ENCODE assay signal across 13 cellular contexts in the genomic region with DNA sequence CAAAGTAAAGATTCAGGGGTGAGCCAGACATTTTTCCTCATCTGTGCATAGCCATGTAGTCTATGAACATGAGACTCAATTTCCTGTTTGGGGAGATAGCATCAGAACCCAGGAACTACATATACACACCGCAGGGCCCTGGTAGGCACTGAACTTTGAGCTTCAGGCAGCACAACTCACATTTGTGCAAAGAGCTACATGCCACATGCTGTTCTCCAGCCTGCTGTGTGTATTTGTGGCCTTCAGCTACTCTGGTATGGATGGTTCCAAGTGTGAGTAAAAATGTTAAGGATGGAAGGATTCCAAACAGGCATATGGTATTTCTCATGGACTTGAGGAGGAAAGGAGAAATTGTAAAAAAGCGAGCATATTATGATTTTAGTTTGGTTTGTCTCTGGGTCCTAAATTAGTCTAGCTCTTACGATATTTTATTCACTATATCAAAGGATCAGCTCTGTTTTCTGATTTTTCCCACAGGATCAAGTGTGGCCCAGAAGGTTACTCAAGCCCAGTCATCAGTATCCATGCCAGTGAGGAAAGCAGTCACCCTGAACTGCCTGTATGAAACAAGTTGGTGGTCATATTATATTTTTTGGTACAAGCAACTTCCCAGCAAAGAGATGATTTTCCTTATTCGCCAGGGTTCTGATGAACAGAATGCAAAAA.
DNase-seq lines count a peak whose midpoint lies in the region; ATAC-seq and TF ChIP-seq lines count a peak whose summit lies in the region.
"Had no signal": no experiment of that assay in that cellular context is flagged by ENCODE, and none has a peak within 500 bp of the region (broad histone marks: within the 10 kb centered on the region; RNA-seq: fewer than 3 reads in every experiment).

No MANE protein-coding gene starts in this region.

- H3K9me3 ChIP-seq in CD8-positive, alpha-beta T cell (ENCODE audit: low read length), result no peaks in the 10 kb centered on the region

- no peaks in the 10 kb centered on the region for H3K36me3 ChIP-seq in CD8-positive, alpha-beta T cell (ENCODE audit: insufficient read depth, low read length)

- H3K27me3 Mint-ChIP-seq in CD8-positive, alpha-beta T cell (ENCODE audit: low read depth), result no peaks in the 10 kb centered on the region
- no peaks in the 10 kb centered on the region for H3K27me3 Mint-ChIP-seq in activated naive CD8-positive, alpha-beta T cell treated with anti-CD3 and anti-CD28 coated beads, Interleukin-2, amount 50 U/mL, for 24 hours
- peaks cover 0 to 3% (median 0%) of the 10 kb centered on the region in 5 donors for H3K27me3 Mint-ChIP-seq in naive thymus-derived CD8-positive, alpha-beta T cell

- peak; percentile 54 for ATAC-seq in CD8-positive, alpha-beta T cell
- ATAC-seq in activated naive CD8-positive, alpha-beta T cell treated with anti-CD3 and anti-CD28 coated beads, Interleukin-2, amount 50 U/mL, for 24 hours, result no peak
- peak; percentile 52 to 62 for ATAC-seq in naive thymus-derived CD8-positive, alpha-beta T cell
- ATAC-seq in HG03520 (IDR thresholded peaks at IDR 0.05; ENCODE audit: unreplicated experiment), result no peak

- H3K4me1 Mint-ChIP-seq in CD8-positive, alpha-beta T cell (ENCODE audit: low read depth), result peaks cover 59% of the 10 kb centered on the region
- H3K4me1 Mint-ChIP-seq in activated naive CD8-positive, alpha-beta T cell treated with anti-CD3 and anti-CD28 coated beads, Interleukin-2, amount 50 U/mL, for 24 hours, result peaks cover 49% of the 10 kb centered on the region
- H3K4me1 Mint-ChIP-seq in naive thymus-derived CD8-positive, alpha-beta T cell, result peaks cover 6 to 54% (median 48%) of the 10 kb centered on the region in 4 donors

- CTCF ChIA-PET in CD8-positive, alpha-beta T cell (lab: Charles Lee), result interaction anchor here (0.9 to 3.4 kb wide), 4 partner anchors 9 to 56 kb away, joined by 3 to 15 read pairs (median 9); no protein-coding TSS in a partner anchor

- no peaks in the 10 kb centered on the region for H3K9me3 Mint-ChIP-seq in CD8-positive, alpha-beta T cell
- H3K9me3 Mint-ChIP-seq in activated naive CD8-positive, alpha-beta T cell treated with anti-CD3 and anti-CD28 coated beads, Interleukin-2, amount 50 U/mL, for 24 hours, result no peaks in the 10 kb centered on the region
- H3K9me3 Mint-ChIP-seq in naive thymus-derived CD8-positive, alpha-beta T cell, result no peaks in the 10 kb centered on the region

- H3K27ac Mint-ChIP-seq in CD8-positive, alpha-beta T cell, result peak overlapping the region; percentile 90
- H3K27ac Mint-ChIP-seq in activated naive CD8-positive, alpha-beta T cell treated with anti-CD3 and anti-CD28 coated beads, Interleukin-2, amount 50 U/mL, for 24 hours, result peak overlapping the region; percentile 85
- H3K27ac Mint-ChIP-seq in naive thymus-derived CD8-positive, alpha-beta T cell, result peak overlapping the region; percentile 71 to 96 (median 91)

- intact Hi-C loops in CD8-positive, alpha-beta T cell (cut with DNase I, micrococcal nuclease), result loop anchor here (1.0 to 5.0 kb wide), 2 partner anchors 10 to 94 kb away; no protein-coding TSS in a partner anchor

- POLR2A ChIA-PET in CD8-positive, alpha-beta T cell (lab: Charles Lee), result interaction anchor here (0.6 to 1.8 kb wide), 4 partner anchors 10 to 42 kb away, joined by 3 to 9 read pairs (median 4); no protein-coding TSS in a partner anchor
- POLR2A ChIA-PET in naive thymus-derived CD8-positive, alpha-beta T cell (lab: Charles Lee), result interaction anchor here (0.6 to 2.3 kb wide), 5 partner anchors 10 to 172 kb away, joined by 3 to 7 read pairs (median 3); no protein-coding TSS in a partner anchor

- DNase-seq in CD8-positive, alpha-beta T cell, result peak in 3 of 7 experiments; percentile 13 to 31 (median 19)
- DNase-seq in KG1 (lab: John Stamatoyannopoulos, UW) (peak; percentile 26), foreskin fibroblast (no peak), NCI-H146 (lab: John Stamatoyannopoulos, UW) (no peak), UCSD-AML1 (lab: John Stamatoyannopoulos, UW; ENCODE audit: unreplicated experiment) (no peak)
- no peak for DNase-seq in activated naive CD8-positive, alpha-beta T cell treated with anti-CD3 and anti-CD28 coated beads, Interleukin-2, amount 50 U/mL, for 24 hours
- peak in 2 of 10 donors; percentile 16 to 28 for DNase-seq in naive thymus-derived CD8-positive, alpha-beta T cell
- DNase-seq: HCEC 1CT, head of caudate nucleus, KBM-7, T1000 had no signal

- H3K4me3 ChIP-seq in CD8-positive, alpha-beta T cell (ENCODE audit: low read depth, low read length), result no peak overlapping the region
- H3K4me3 ChIP-seq in foreskin fibroblast (ENCODE audit: low read depth in 1 of 2, low read length in 2 of 2), result no peak overlapping the region
- H3K4me3 ChIP-seq: lung had no signal

- H3K4me3 Mint-ChIP-seq in CD8-positive, alpha-beta T cell, result peak overlapping the region; percentile 59
- H3K4me3 Mint-ChIP-seq in activated naive CD8-positive, alpha-beta T cell treated with anti-CD3 and anti-CD28 coated beads, Interleukin-2, amount 50 U/mL, for 24 hours, result peak overlapping the region; percentile 68
- H3K4me3 Mint-ChIP-seq in naive thymus-derived CD8-positive, alpha-beta T cell, result peak overlapping the region; percentile 71 to 86 (median 78)

- H3K36me3 Mint-ChIP-seq in CD8-positive, alpha-beta T cell, result no peaks in the 10 kb centered on the region
- no peaks in the 10 kb centered on the region for H3K36me3 Mint-ChIP-seq in activated naive CD8-positive, alpha-beta T cell treated with anti-CD3 and anti-CD28 coated beads, Interleukin-2, amount 50 U/mL, for 24 hours (ENCODE audit: low read depth)
- H3K36me3 Mint-ChIP-seq in naive thymus-derived CD8-positive, alpha-beta T cell, result no peaks in the 10 kb centered on the region

- H3K27me3 ChIP-seq in CD8-positive, alpha-beta T cell (ENCODE audit: insufficient read depth, low read length), result no peaks in the 10 kb centered on the region

- no peak for TF ChIP-seq CTCF in CD8-positive, alpha-beta T cell (IDR thresholded peaks at IDR 0.05)
- TF ChIP-seq CTCF in foreskin fibroblast (IDR thresholded peaks at IDR 0.05; ENCODE audit: low read depth, low read length), result no peak

- H3K27ac ChIP-seq in CD8-positive, alpha-beta T cell (ENCODE audit: low read depth, low read length), result no peak overlapping the region

- H3K4me1 ChIP-seq in CD8-positive, alpha-beta T cell (ENCODE audit: insufficient read depth, low read length), result peaks cover 35% of the 10 kb centered on the region

Comparison
In these comparisons a context has a peak if more than half of its experiments do, and no peak if none do; other contexts are left out.
1. ATAC-seq: peak in CD8-positive, alpha-beta T cell (single experiment) and naive thymus-derived CD8-positive, alpha-beta T cell (2 of 2); none in activated naive CD8-positive, alpha-beta T cell treated with anti-CD3 and anti-CD28 coated beads, Interleukin-2, amount 50 U/mL, for 24 hours (single experiment) and HG03520 (single experiment).
2. Peak in every context shown above with its lines, with median percentiles within 50 percentile points of each other: H3K27ac Mint-ChIP-seq and H3K4me3 Mint-ChIP-seq.